ENCODE assay signal across 12 cellular contexts in genomic region chr12:64782181-64782580, GRCh38. TPM values are rescaled to one million over a fixed set of nuclear protein-coding genes. Genes with fewer than 3 reads are reported as not detected.
A peak's percentile ranks its signal among the peaks of the same experiment; 100 is the strongest.
DNase-seq lines count a peak whose midpoint lies in the region; ATAC-seq, FAIRE-seq and TF ChIP-seq lines count a peak whose summit lies in the region.
"Had no signal": no experiment of that assay in that cellular context is flagged by ENCODE, and none has a peak within 500 bp of the region (broad histone marks: within the 10 kb centered on the region; RNA-seq: fewer than 3 reads in every experiment).

No MANE protein-coding gene starts in this region.

- peaks cover 56% of the 10 kb centered on the region for H3K27me3 Mint-ChIP-seq in CD8-positive, alpha-beta T cell (ENCODE audit: low read depth)
- peaks cover 41 to 68% (median 57%) of the 10 kb centered on the region in 5 donors for H3K27me3 Mint-ChIP-seq in naive thymus-derived CD8-positive, alpha-beta T cell

- no peak for DNase-seq in CD8-positive, alpha-beta T cell
- no peak for DNase-seq in MM.1S
- DNase-seq in K562 (ENCODE audit: extremely low read depth in 1 of 4, low spot score in 3 of 4), result no peak
- no peak for DNase-seq in naive thymus-derived CD8-positive, alpha-beta T cell
- DNase-seq in NCI-H1930 (lab: John Stamatoyannopoulos, UW), result no peak
- DNase-seq in H4 (ENCODE audit: low spot score), result no peak
- no peak for DNase-seq in RCC 7860 (ENCODE audit: low spot score)
- DNase-seq: GM23248, Karpas-422 had no signal

- H3K4me1 Mint-ChIP-seq in CD8-positive, alpha-beta T cell (ENCODE audit: low read depth), result peaks cover 18% of the 10 kb centered on the region
- peaks cover 10 to 20% (median 18%) of the 10 kb centered on the region in 4 donors for H3K4me1 Mint-ChIP-seq in naive thymus-derived CD8-positive, alpha-beta T cell

- BruUV-seq in K562 (replicated peaks; lab: Mats Ljungman, UMichigan), result no TSS peak

- no peaks in the 10 kb centered on the region for H3K36me3 Mint-ChIP-seq in CD8-positive, alpha-beta T cell
- peaks cover 0 to 10% (median 4%) of the 10 kb centered on the region in 3 donors for H3K36me3 Mint-ChIP-seq in naive thymus-derived CD8-positive, alpha-beta T cell

- no peak overlapping the region for H3K4me3 Mint-ChIP-seq in CD8-positive, alpha-beta T cell
- H3K4me3 Mint-ChIP-seq in naive thymus-derived CD8-positive, alpha-beta T cell, result peak overlapping the region; percentile 76 to 91 (median 82)

- H3K4me2 ChIP-seq in MM.1S (ENCODE audit: low read depth, low read length), result peak overlapping the region; percentile 71
- H3K4me2 ChIP-seq in K562 (ENCODE audit: insufficient read depth, low read length), result no peak overlapping the region

- no peak for TF ChIP-seq EP300 in K562 (IDR thresholded peaks at IDR 0.05; ENCODE audit: low read length)

- no peaks in the 10 kb centered on the region for H3K36me3 ChIP-seq in CD8-positive, alpha-beta T cell (ENCODE audit: insufficient read depth, low read length)
- H3K36me3 ChIP-seq in MM.1S (replicated peaks; ENCODE audit: insufficient read depth, low read length) (no peaks in the 10 kb centered on the region), K562 (ENCODE audit: control insufficient read depth, insufficient read depth, low read length) (no peaks in the 10 kb centered on the region)
- H3K36me3 ChIP-seq: cardiac muscle cell had no signal

- TF ChIP-seq CTCF in CD8-positive, alpha-beta T cell (IDR thresholded peaks at IDR 0.05), result no peak
- TF ChIP-seq CTCF in MM.1S (IDR thresholded peaks at IDR 0.05; ENCODE audit: low read length), result no peak
- no peak for TF ChIP-seq CTCF in K562 (IDR thresholded peaks at IDR 0.05 in 2 of 3, conservative IDR thresholded peaks at IDR 0.05 in 1 of 3; ENCODE audit: insufficient read depth in 2 of 3, low read depth in 1 of 3, low read length in 3 of 3)

- no peak overlapping the region for H3K27ac ChIP-seq in CD8-positive, alpha-beta T cell (ENCODE audit: low read depth, low read length)
- H3K27ac ChIP-seq in MM.1S (ENCODE audit: low read length) (peak overlapping the region; percentile 53; the same call in 1 of the 2 replicates), K562 (ENCODE audit: extremely low read depth, low read depth, low read length) (no peak overlapping the region)
- H3K27ac ChIP-seq: cardiac muscle cell, GM23248 had no signal

- FAIRE-seq in K562 (lab: Jason Lieb, UNC), result no peak
- no peak for FAIRE-seq in RCC 7860 (lab: Jason Lieb, UNC)
- FAIRE-seq: TTC549 had no signal

- H3K27ac Mint-ChIP-seq in CD8-positive, alpha-beta T cell, result no peak overlapping the region
- peak overlapping the region in 1 of 10 donors; percentile 27 for H3K27ac Mint-ChIP-seq in naive thymus-derived CD8-positive, alpha-beta T cell

- H3K9me2 ChIP-seq in MM.1S (replicated peaks; ENCODE audit: insufficient read depth, low read length), result no peaks in the 10 kb centered on the region

- POLR2A ChIA-PET in CD8-positive, alpha-beta T cell (lab: Charles Lee), result interaction anchor here (0.7 kb wide), 1 partner anchor 63 kb away, joined by 3 read pairs; no protein-coding TSS in a partner anchor
- POLR2A ChIA-PET in K562 (lab: Yijun Ruan, JAX), result no interaction called here
- POLR2A ChIA-PET in naive thymus-derived CD8-positive, alpha-beta T cell (lab: Charles Lee), result interaction anchor here (0.6 to 2.2 kb wide), 2 partner anchors 22 to 61 kb away, joined by 3 to 9 read pairs; partner anchors contain the start of gene GNS

- H2AFZ ChIP-seq in MM.1S (ENCODE audit: low read length) (peak overlapping the region; percentile 87; the same call in 1 of the 2 replicates), K562 (ENCODE audit: low read depth, low read length) (no peak overlapping the region)
- H2AFZ ChIP-seq: GM23248 had no signal

- no peaks in the 10 kb centered on the region for H4K20me1 ChIP-seq in MM.1S (ENCODE audit: insufficient read depth, low read length)
- H4K20me1 ChIP-seq in K562 (replicated peaks; ENCODE audit: control insufficient read depth, insufficient read depth, low read length), result no peaks in the 10 kb centered on the region

- H3K27me3 ChIP-seq in CD8-positive, alpha-beta T cell (ENCODE audit: insufficient read depth, low read length), result peaks cover 31% of the 10 kb centered on the region
- H3K27me3 ChIP-seq in MM.1S (replicated peaks; ENCODE audit: insufficient read depth, low read length), result no peaks in the 10 kb centered on the region
- H3K27me3 ChIP-seq in K562 (ENCODE audit: control insufficient read depth in 2 of 2, insufficient read depth in 2 of 2, low read length in 2 of 2), result peaks cover 35 to 55% of the 10 kb centered on the region in 2 experiments

- ATAC-seq in CD8-positive, alpha-beta T cell, result no peak
- no peak for ATAC-seq in K562
- no peak for ATAC-seq in naive thymus-derived CD8-positive, alpha-beta T cell
- no peak for ATAC-seq in HG02884 (IDR thresholded peaks at IDR 0.05; ENCODE audit: unreplicated experiment)

- H3K9ac ChIP-seq in MM.1S (ENCODE audit: low read length), result peak overlapping the region; percentile 39
- no peak overlapping the region for H3K9ac ChIP-seq in K562 (ENCODE audit: insufficient read depth in 1 of 2, low read depth in 2 of 2, low read length in 2 of 2)
- H3K9ac ChIP-seq: GM23248 had no signal

- TF ChIP-seq POLR2A in K562 (conservative IDR thresholded peaks at IDR 0.05), result no peak

- H3K9me3 Mint-ChIP-seq in CD8-positive, alpha-beta T cell, result peaks cover 6% of the 10 kb centered on the region
- peaks cover 0 to 17% (median 10%) of the 10 kb centered on the region in 9 donors for H3K9me3 Mint-ChIP-seq in naive thymus-derived CD8-positive, alpha-beta T cell

- WGBS in K562 (ENCODE audit: insufficient coverage, low coverage, missing lambda C conversion rate), result 4% methylated on average over 3 of the region's 3 CpGs

- peaks cover 24% of the 10 kb centered on the region for H3F3A ChIP-seq in MM.1S (ENCODE audit: insufficient read depth, low read length)

- intact Hi-C loops in CD8-positive, alpha-beta T cell (cut with DNase I, micrococcal nuclease), result no loop called here
- intact Hi-C loops in K562 (cut with micrococcal nuclease), result no loop called here

- H3K4me3 ChIP-seq in CD8-positive, alpha-beta T cell (ENCODE audit: low read depth, low read length), result peak overlapping the region; percentile 48
- H3K4me3 ChIP-seq in MM.1S (ENCODE audit: low read length), result peak overlapping the region; percentile 69
- H3K4me3 ChIP-seq in K562, result no peak overlapping the region
- H3K4me3 ChIP-seq: GM23248 had no signal

- H3K79me2 ChIP-seq in MM.1S (ENCODE audit: low read length) (peaks cover 30% of the 10 kb centered on the region), K562 (ENCODE audit: control insufficient read depth, insufficient read depth, low read length) (no peaks in the 10 kb centered on the region)

- H3K4me1 ChIP-seq in CD8-positive, alpha-beta T cell (ENCODE audit: insufficient read depth, low read length), result peaks cover 13% of the 10 kb centered on the region
- H3K4me1 ChIP-seq in MM.1S (ENCODE audit: low read length), result peaks cover 14% of the 10 kb centered on the region
- peaks cover 0 to 13% of the 10 kb centered on the region in 2 experiments; a peak in 2 of 5 replicates for H3K4me1 ChIP-seq in K562 (replicated peaks in 1 of 2; ENCODE audit: control insufficient read depth in 2 of 2, insufficient read depth in 2 of 2, low read length in 2 of 2)

- no peaks in the 10 kb centered on the region for H3K9me3 ChIP-seq in CD8-positive, alpha-beta T cell (ENCODE audit: low read length)
- H3K9me3 ChIP-seq in MM.1S (replicated peaks; ENCODE audit: insufficient read depth, low read length) (no peaks in the 10 kb centered on the region), K562 (replicated peaks; ENCODE audit: control insufficient read depth, insufficient read depth, low read depth, low read length) (no peaks in the 10 kb centered on the region)

- no peak for TF ChIP-seq RAD21 in K562 (CRISPR knock-in tag; conservative IDR thresholded peaks at IDR 0.05 in 1 of 2, IDR thresholded peaks at IDR 0.05 in 1 of 2)

- H3K9me1 ChIP-seq in K562 (ENCODE audit: control insufficient read depth, insufficient read depth, low read length), result no peaks in the 10 kb centered on the region

- CTCF ChIA-PET in CD8-positive, alpha-beta T cell (lab: Charles Lee), result interaction anchor here (1.0 to 3.0 kb wide), 2 partner anchors 14 to 20 kb away, joined by 3 to 11 read pairs; no protein-coding TSS in a partner anchor
- CTCF ChIA-PET in K562 (lab: Yijun Ruan, JAX; ENCODE audit: low intra/inter-chr PET ratio), result interaction anchor here (0.9 kb wide), 1 partner anchor 13 kb away, joined by 3 read pairs; no protein-coding TSS in a partner anchor

- in situ Hi-C loops in K562 (cut with MboI), result no loop called here

RNA-seq across cellular contexts. Expression of gene GNS, which starts 23.0 kb away (rescaled TPM):
- total RNA-seq in CD8-positive, alpha-beta T cell, result 1 to 10 TPM; 6.3 to 7.7 TPM
- 35.8 and 41.6 TPM in 2 replicates for total RNA-seq in K562 (2011; cell fraction: chromatin; rRNA removed; ENCODE audit: low replicate concordance)
- total RNA-seq in K562 (2011; cell fraction: nucleolus; rRNA removed), result 33.9 and 38.3 TPM in 2 replicates
- 46.0 and 52.8 TPM in 2 replicates for total RNA-seq in K562 (2011; cell fraction: nucleoplasm; rRNA removed)
- total RNA-seq in K562 (2014; rRNA removed) (11.5 and 14.9 TPM in 2 replicates), K562 (2014; rRNA removed; fragmentation: Illumina TruSeq; extraction: Trizol) (22.5 and 23.8 TPM in 2 replicates), K562 (2015; rRNA removed; fragmentation: Illumina TruSeq; extraction: Trizol) (26.0 and 26.9 TPM in 2 replicates), K562 (2021) (20.7 and 21.4 TPM in 2 replicates)
- polyA plus RNA-seq in K562 (2011; rRNA removed) (30.3 and 31.0 TPM in 2 replicates), K562 (2014; fragmentation: Illumina TruSeq; extraction: Trizol) (17.1 and 18.9 TPM in 2 replicates), K562 (2014; fragmentation: Nextera tagmentation; extraction: Ambion mirVana) (1 to 10 TPM; 4.6 to 5.0 TPM), K562 (2014; rRNA removed) (9.1 and 10.2 TPM in 2 replicates)
- polyA plus RNA-seq in K562 (2011; cell fraction: cytosol; rRNA removed), result 14.3 and 18.3 TPM in 2 replicates
- 8.8 and 10.3 TPM in 2 replicates for polyA plus RNA-seq in K562 (2011; cell fraction: nucleus; rRNA removed)
- polyA plus RNA-seq in K562 (2012), result 18.2 and 29.0 TPM in 2 replicates
- polyA minus RNA-seq in K562 (2011; rRNA and poly(A)+ RNA removed), result 47.9 and 67.8 TPM in 2 replicates
- polyA minus RNA-seq in K562 (2011; cell fraction: cytosol; rRNA and poly(A)+ RNA removed), result 28.9 and 41.8 TPM in 2 replicates
- polyA minus RNA-seq in K562 (2011; cell fraction: nucleus; rRNA and poly(A)+ RNA removed), result 6.5 and 8.1 TPM in 2 replicates
- 10 to 100 TPM; 30.1 to 30.2 TPM for total RNA-seq in naive thymus-derived CD8-positive, alpha-beta T cell
- polyA plus RNA-seq in naive thymus-derived CD8-positive, alpha-beta T cell, result 10 to 100 TPM; 36.3 to 39.8 (median 38.0) TPM
- total RNA-seq in H4 (2014; rRNA removed; shearing (Covaris generic)), result 88.8 and 98.0 TPM in 2 replicates

RNA-seq across cellular contexts. Expression of gene TBC1D30, which starts 42.3 kb away (rescaled TPM):
- under 1 TPM; 0.14 to 0.28 TPM for total RNA-seq in CD8-positive, alpha-beta T cell
- total RNA-seq in K562 (2011; cell fraction: chromatin; rRNA removed; ENCODE audit: low replicate concordance), result 0.16 and 0.21 TPM in 2 replicates
- under 0.01 and 0.39 TPM in 2 replicates for total RNA-seq in K562 (2011; cell fraction: nucleolus; rRNA removed)
- 0.23 and 0.29 TPM in 2 replicates for total RNA-seq in K562 (2011; cell fraction: nucleoplasm; rRNA removed)
- total RNA-seq in K562 (2014; rRNA removed) (0.08 and 0.32 TPM in 2 replicates), K562 (2014; rRNA removed; fragmentation: Illumina TruSeq; extraction: Trizol) (0.15 and 0.19 TPM in 2 replicates), K562 (2015; rRNA removed; fragmentation: Illumina TruSeq; extraction: Trizol) (0.07 TPM in 1 of 2 replicates, not detected in the other), K562 (2021) (0.18 and 0.55 TPM in 2 replicates)
- polyA plus RNA-seq in K562 (2011; rRNA removed) (0.14 and 0.25 TPM in 2 replicates), K562 (2014; fragmentation: Illumina TruSeq; extraction: Trizol) (0.10 and 0.19 TPM in 2 replicates), K562 (2014; fragmentation: Nextera tagmentation; extraction: Ambion mirVana) (under 1 TPM in 1 of 2 experiments, not detected in 1; 0.08 TPM), K562 (2014; rRNA removed) (0.48 TPM in 1 of 2 replicates, not detected in the other)
- polyA plus RNA-seq in K562 (2011; cell fraction: cytosol; rRNA removed), result 0.16 and 0.58 TPM in 2 replicates
- polyA plus RNA-seq in K562 (2011; cell fraction: nucleus; rRNA removed), result 0.04 and 0.18 TPM in 2 replicates
- 0.10 and 0.21 TPM in 2 replicates for polyA plus RNA-seq in K562 (2012)
- polyA minus RNA-seq in K562 (2011; rRNA and poly(A)+ RNA removed), result 0.48 and 1.1 TPM in 2 replicates
- polyA minus RNA-seq in K562 (2011; cell fraction: cytosol; rRNA and poly(A)+ RNA removed), result not detected in 2 replicates
- polyA minus RNA-seq in K562 (2011; cell fraction: nucleus; rRNA and poly(A)+ RNA removed), result 0.13 and 0.22 TPM in 2 replicates
- under 1 TPM; 0.63 to 0.65 TPM for total RNA-seq in naive thymus-derived CD8-positive, alpha-beta T cell
- under 1 TPM in 2 of 3 donors, not detected in 1; 0.08 to 0.51 TPM for polyA plus RNA-seq in naive thymus-derived CD8-positive, alpha-beta T cell
- 0.66 and 1.5 TPM in 2 replicates for total RNA-seq in H4 (2014; rRNA removed; shearing (Covaris generic))
- total RNA-seq: GM23248 had no signal
